ENCODE assay signal across 16 cellular contexts in genomic region chr18:70496749-70497294, GRCh38.
A peak's percentile ranks its signal among the peaks of the same experiment; 100 is the strongest.
DNase-seq lines count a peak whose midpoint lies in the region; ATAC-seq and TF ChIP-seq lines count a peak whose summit lies in the region.
"Had no signal": no experiment of that assay in that cellular context is flagged by ENCODE, and none has a peak within 500 bp of the region (broad histone marks: within the 10 kb centered on the region; RNA-seq: fewer than 3 reads in every experiment).

No MANE protein-coding gene starts in this region.

- no peaks in the 10 kb centered on the region for H3K9me3 Mint-ChIP-seq in chondrocyte (ENCODE audit: low read depth)
- H3K9me3 Mint-ChIP-seq: CD8-positive, alpha-beta T cell had no signal

- in situ Hi-C loops in Panc1 (cut with HindIII; ENCODE audit: low pct_unique_long_range_greater_than_20kb, low sequenced_read_pairs), result no loop called here

- intact Hi-C loops in Panc1 (cut with micrococcal nuclease; ENCODE audit: unreplicated experiment), result no loop called here

- H3K27me3 ChIP-seq in BE2C, result no peaks in the 10 kb centered on the region
- no peaks in the 10 kb centered on the region for H3K27me3 ChIP-seq in Panc1 (ENCODE audit: control insufficient read depth, insufficient read depth, low read length)
- H3K27me3 ChIP-seq: BLaER1 treated with 17β-estradiol and CSF1 and Interleukin-3, amounts not matched to agents 10 nM and 100 nM had no signal

- H3K27ac ChIP-seq in Panc1 (ENCODE audit: low read length) (peak overlapping the region; percentile 88), VCaP (peak overlapping the region; percentile 16; the same call in 1 of the 2 replicates)
- H3K27ac ChIP-seq: A549; BLaER1 treated with 17β-estradiol and CSF1 and Interleukin-3, amounts not matched to agents 10 nM and 100 nM; HL-60 had no signal

- H3K27me3 Mint-ChIP-seq in chondrocyte (ENCODE audit: low read depth), result peaks cover 17% of the 10 kb centered on the region

- no peaks in the 10 kb centered on the region for H3K9me3 ChIP-seq in BE2C
- H3K9me3 ChIP-seq in Panc1 (ENCODE audit: control insufficient read depth, insufficient read depth, low read depth, low read length), result no peaks in the 10 kb centered on the region
- H3K9me3 ChIP-seq: A549; BLaER1 treated with 17β-estradiol and CSF1 and Interleukin-3, amounts not matched to agents 10 nM and 100 nM; HAP-1 had no signal

- BruUV-seq in Panc1 (replicated peaks; lab: Mats Ljungman, UMichigan), result no TSS peak

- H3K36me3 Mint-ChIP-seq in chondrocyte (ENCODE audit: low read depth), result no peaks in the 10 kb centered on the region
- H3K36me3 Mint-ChIP-seq: CD8-positive, alpha-beta T cell had no signal

- POLR2A ChIA-PET in Panc1 (lab: Charles Lee), result no interaction called here

- TF ChIP-seq CTCF in BE2C (IDR thresholded peaks at IDR 0.05; ENCODE audit: low read depth, low read length) (no peak), Panc1 (IDR thresholded peaks at IDR 0.05) (no peak), VCaP (conservative IDR thresholded peaks at IDR 0.05) (no peak), chondrocyte (IDR thresholded peaks at IDR 0.05) (no peak)

- H3K27ac Mint-ChIP-seq in chondrocyte (ENCODE audit: unreplicated experiment), result no peak overlapping the region
- H3K27ac Mint-ChIP-seq: CD8-positive, alpha-beta T cell had no signal

- CTCF ChIA-PET in Panc1 (lab: Charles Lee), result no interaction called here

- H3K4me1 ChIP-seq in BE2C, result peaks cover 13% of the 10 kb centered on the region
- H3K4me1 ChIP-seq in Panc1 (ENCODE audit: control insufficient read depth, insufficient read depth, low read length), result peaks cover 26% of the 10 kb centered on the region
- H3K4me1 ChIP-seq: A549, HAP-1 had no signal

- no peaks in the 10 kb centered on the region for H3K4me1 Mint-ChIP-seq in chondrocyte (ENCODE audit: low read depth)

- ATAC-seq in Panc1, result peak; percentile 60; the same call in 1 of the 2 replicates
- no peak for ATAC-seq in HG03045 (IDR thresholded peaks at IDR 0.05; ENCODE audit: unreplicated experiment)
- no peak for ATAC-seq in HG03565 (IDR thresholded peaks at IDR 0.05; ENCODE audit: unreplicated experiment)
- ATAC-seq: A549; CD8-positive, alpha-beta T cell; K562 had no signal

- H3K36me3 ChIP-seq in BE2C, result peaks cover 13% of the 10 kb centered on the region
- H3K36me3 ChIP-seq in Panc1 (ENCODE audit: control insufficient read depth, insufficient read depth, low read length), result no peaks in the 10 kb centered on the region; the same call in 1 of the 2 replicates
- H3K36me3 ChIP-seq: BLaER1 treated with 17β-estradiol and CSF1 and Interleukin-3, amounts not matched to agents 10 nM and 100 nM; HAP-1 had no signal

- H3K4me3 ChIP-seq in BE2C (ENCODE audit: low read depth, low read length) (no peak overlapping the region), Panc1 (ENCODE audit: low read depth in 2 of 2, low read length in 2 of 2) (no peak overlapping the region)
- H3K4me3 ChIP-seq: A549; BLaER1 treated with 17β-estradiol and CSF1 and Interleukin-3, amounts not matched to agents 10 nM and 100 nM; HAP-1; K562 had no signal

- peak; percentile 18 for DNase-seq in BE2C
- peak; percentile 18 for DNase-seq in NCI-H146 (lab: John Stamatoyannopoulos, UW)
- DNase-seq in Panc1 (ENCODE audit: low read depth, low spot score), result no peak
- DNase-seq in NCI-H446 (lab: John Stamatoyannopoulos, UW), result no peak
- no peak for DNase-seq in chondrocyte (ENCODE audit: low spot score)
- DNase-seq: CD8-positive, alpha-beta T cell; COR-L47; IMR-90 had no signal

- H3K4me3 Mint-ChIP-seq in chondrocyte (ENCODE audit: unreplicated experiment), result no peak overlapping the region
- H3K4me3 Mint-ChIP-seq: CD8-positive, alpha-beta T cell had no signal

Comparison
In these comparisons a context has a peak if more than half of its experiments do, and no peak if none do; other contexts are left out.
1. DNase-seq: peak in BE2C (single experiment) and NCI-H146 (single experiment); none in Panc1 (single experiment), NCI-H446 (0 of 2) and chondrocyte (single experiment).